ENCODE assay signal across 21 cellular contexts in genomic region chr1:89005286-89006151, GRCh38. TPM values are rescaled to one million over a fixed set of nuclear protein-coding genes. Genes with fewer than 3 reads are reported as not detected.
DNase-seq lines count a peak whose midpoint lies in the region; ATAC-seq and TF ChIP-seq lines count a peak whose summit lies in the region.
"Had no signal": no experiment of that assay in that cellular context is flagged by ENCODE, and none has a peak within 500 bp of the region (broad histone marks: within the 10 kb centered on the region; RNA-seq: fewer than 3 reads in every experiment).

No MANE protein-coding gene starts in this region.

- H3K4me3 Mint-ChIP-seq in GM23338 (no peak overlapping the region), brain (peak overlapping the region in 1 of 5 experiments; percentile 40)
- H3K4me3 Mint-ChIP-seq: activated naive CD4-positive, alpha-beta T cell treated with anti-CD3 and anti-CD28 coated beads for 36 hours; immature natural killer cell; stimulated activated naive CD8-positive, alpha-beta T cell treated with anti-CD3 and anti-CD28 coated beads, Interleukin-15, Interleukin-2, amounts not matched to agents 100 ng/mL and 50 ng/mL, for 24 hours; T-cell had no signal

- DNase-seq in GM23338 (ENCODE audit: low spot score) (no peak), left colon (no peak), sciatic nerve (ENCODE audit: low spot score) (no peak), cerebellum (ENCODE audit: low spot score) (no peak)
- DNase-seq: activated CD4-positive, alpha-beta T cell treated with anti-CD3 and anti-CD28 coated beads, Interleukin-2, amount 50 U/mL, for 4 hours; activated naive CD4-positive, alpha-beta T cell treated with anti-CD3 and anti-CD28 coated beads for 36 hours; activated T-cell treated with anti-CD3 and anti-CD28 coated beads for 4 hours; body of pancreas; immature natural killer cell; NCI-H2029; NCI-H510A; T-cell had no signal

- H3K9me2 ChIP-seq in GM23338 (ENCODE audit: insufficient read depth), result no peaks in the 10 kb centered on the region

- H3K27me3 Mint-ChIP-seq in GM23338 (ENCODE audit: insufficient read depth, low read depth, poor library complexity) (no peaks in the 10 kb centered on the region), brain (peaks cover 16% of the 10 kb centered on the region)
- H3K27me3 Mint-ChIP-seq: stimulated activated naive CD8-positive, alpha-beta T cell treated with anti-CD3 and anti-CD28 coated beads, Interleukin-15, Interleukin-2, amounts not matched to agents 100 ng/mL and 50 ng/mL, for 24 hours; T-cell had no signal

- TF ChIP-seq CTCF in GM23338 (conservative IDR thresholded peaks at IDR 0.05; ENCODE audit: low read depth in 2 of 2) (no peak), brain (conservative IDR thresholded peaks at IDR 0.05) (no peak)

- H3F3A ChIP-seq in GM23338 (replicated peaks; ENCODE audit: low read depth), result no peaks in the 10 kb centered on the region

- H3K4me2 ChIP-seq in GM23338, result no peak overlapping the region

- H3K9me3 Mint-ChIP-seq in GM23338 (no peaks in the 10 kb centered on the region; the same call in 2 of the 3 replicates), brain (no peaks in the 10 kb centered on the region)
- H3K9me3 Mint-ChIP-seq: immature natural killer cell had no signal

- ATAC-seq in GM23338, result no peak
- peak; percentile 55 for ATAC-seq in left colon
- ATAC-seq in sciatic nerve, result peak; percentile 53
- no peak for ATAC-seq in HG03457 (IDR thresholded peaks at IDR 0.05; ENCODE audit: unreplicated experiment)
- no peak for ATAC-seq in GM19455 (IDR thresholded peaks at IDR 0.05; ENCODE audit: unreplicated experiment)
- ATAC-seq in HG03045 (IDR thresholded peaks at IDR 0.05; ENCODE audit: unreplicated experiment), result no peak
- ATAC-seq: body of pancreas, HCT116, K562, T-cell had no signal

- H3K27ac Mint-ChIP-seq in GM23338, result no peak overlapping the region; the same call in 1 of the 2 replicates
- H3K27ac Mint-ChIP-seq in brain, result peak overlapping the region; percentile 36 to 97 (median 72)
- H3K27ac Mint-ChIP-seq: activated naive CD4-positive, alpha-beta T cell treated with anti-CD3 and anti-CD28 coated beads for 36 hours; stimulated activated naive CD8-positive, alpha-beta T cell treated with anti-CD3 and anti-CD28 coated beads, Interleukin-15, Interleukin-2, amounts not matched to agents 100 ng/mL and 50 ng/mL, for 24 hours had no signal

- peaks cover 15% of the 10 kb centered on the region for H3K4me1 Mint-ChIP-seq in GM23338
- H3K4me1 Mint-ChIP-seq in brain, result peaks cover 9% of the 10 kb centered on the region

- intact Hi-C loops in left colon (cut with DNase I, micrococcal nuclease) (loop anchor here in 1 of 2 donors (10.0 kb wide), 1 partner anchor 459 kb away; no protein-coding TSS in a partner anchor), sciatic nerve (cut with DNase I) (no loop called here)

- no peaks in the 10 kb centered on the region for H3K27me3 ChIP-seq in GM23338 (ENCODE audit: insufficient read depth)
- H3K27me3 ChIP-seq: body of pancreas, right atrium auricular region had no signal

- no peaks in the 10 kb centered on the region for H3K36me3 ChIP-seq in GM23338 (ENCODE audit: insufficient read depth)

- H3K4me3 ChIP-seq in GM23338, result no peak overlapping the region
- H3K4me3 ChIP-seq: body of pancreas, K562, right atrium auricular region had no signal

- H3K79me2 ChIP-seq in GM23338 (replicated peaks; ENCODE audit: insufficient read depth), result no peaks in the 10 kb centered on the region

- H3K27ac ChIP-seq in GM23338 (ENCODE audit: low read depth), result no peak overlapping the region
- H3K27ac ChIP-seq: body of pancreas, right atrium auricular region had no signal

- no peaks in the 10 kb centered on the region for H3K36me3 Mint-ChIP-seq in GM23338 (ENCODE audit: low read depth)
- H3K36me3 Mint-ChIP-seq in brain, result no peaks in the 10 kb centered on the region

- peak overlapping the region; percentile 64; the same call in 1 of the 2 replicates for H2AFZ ChIP-seq in GM23338

- no peaks in the 10 kb centered on the region for H4K20me1 ChIP-seq in GM23338 (replicated peaks; ENCODE audit: insufficient read depth)

- no peaks in the 10 kb centered on the region for H3K4me1 ChIP-seq in GM23338 (ENCODE audit: insufficient read depth)
- H3K4me1 ChIP-seq: body of pancreas, right atrium auricular region had no signal

TF ChIP-seq in GM23338, 12 proteins besides CTCF, POLR2A, EP300 and RAD21 (continues in another document):
- TF ChIP-seq, protein P1, sequence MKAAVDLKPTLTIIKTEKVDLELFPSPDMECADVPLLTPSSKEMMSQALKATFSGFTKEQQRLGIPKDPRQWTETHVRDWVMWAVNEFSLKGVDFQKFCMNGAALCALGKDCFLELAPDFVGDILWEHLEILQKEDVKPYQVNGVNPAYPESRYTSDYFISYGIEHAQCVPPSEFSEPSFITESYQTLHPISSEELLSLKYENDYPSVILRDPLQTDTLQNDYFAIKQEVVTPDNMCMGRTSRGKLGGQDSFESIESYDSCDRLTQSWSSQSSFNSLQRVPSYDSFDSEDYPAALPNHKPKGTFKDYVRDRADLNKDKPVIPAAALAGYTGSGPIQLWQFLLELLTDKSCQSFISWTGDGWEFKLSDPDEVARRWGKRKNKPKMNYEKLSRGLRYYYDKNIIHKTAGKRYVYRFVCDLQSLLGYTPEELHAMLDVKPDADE (IDR thresholded peaks at IDR 0.05), result no peak
- TF ChIP-seq NANOG (IDR thresholded peaks at IDR 0.05; ENCODE audit: borderline replicate concordance) (no peak), STAT1 (IDR thresholded peaks at IDR 0.05; ENCODE audit: unreplicated experiment) (no peak), EZH2 (IDR thresholded peaks at IDR 0.05; ENCODE audit: low read depth, unreplicated experiment) (no peak), EZH2phosphoT487 (IDR thresholded peaks at IDR 0.05; ENCODE audit: unreplicated experiment) (no peak), POLR2AphosphoS5 (IDR thresholded peaks at IDR 0.05; ENCODE audit: low read depth) (no peak), JUNB (IDR thresholded peaks at IDR 0.05; ENCODE audit: unreplicated experiment) (no peak), ZNF331 (CRISPR knock-in tag; IDR thresholded peaks at IDR 0.05; ENCODE audit: low read depth) (no peak), CREB1 (CRISPR knock-in tag; IDR thresholded peaks at IDR 0.05; ENCODE audit: low read depth) (no peak)
- TF ChIP-seq, protein P2, sequence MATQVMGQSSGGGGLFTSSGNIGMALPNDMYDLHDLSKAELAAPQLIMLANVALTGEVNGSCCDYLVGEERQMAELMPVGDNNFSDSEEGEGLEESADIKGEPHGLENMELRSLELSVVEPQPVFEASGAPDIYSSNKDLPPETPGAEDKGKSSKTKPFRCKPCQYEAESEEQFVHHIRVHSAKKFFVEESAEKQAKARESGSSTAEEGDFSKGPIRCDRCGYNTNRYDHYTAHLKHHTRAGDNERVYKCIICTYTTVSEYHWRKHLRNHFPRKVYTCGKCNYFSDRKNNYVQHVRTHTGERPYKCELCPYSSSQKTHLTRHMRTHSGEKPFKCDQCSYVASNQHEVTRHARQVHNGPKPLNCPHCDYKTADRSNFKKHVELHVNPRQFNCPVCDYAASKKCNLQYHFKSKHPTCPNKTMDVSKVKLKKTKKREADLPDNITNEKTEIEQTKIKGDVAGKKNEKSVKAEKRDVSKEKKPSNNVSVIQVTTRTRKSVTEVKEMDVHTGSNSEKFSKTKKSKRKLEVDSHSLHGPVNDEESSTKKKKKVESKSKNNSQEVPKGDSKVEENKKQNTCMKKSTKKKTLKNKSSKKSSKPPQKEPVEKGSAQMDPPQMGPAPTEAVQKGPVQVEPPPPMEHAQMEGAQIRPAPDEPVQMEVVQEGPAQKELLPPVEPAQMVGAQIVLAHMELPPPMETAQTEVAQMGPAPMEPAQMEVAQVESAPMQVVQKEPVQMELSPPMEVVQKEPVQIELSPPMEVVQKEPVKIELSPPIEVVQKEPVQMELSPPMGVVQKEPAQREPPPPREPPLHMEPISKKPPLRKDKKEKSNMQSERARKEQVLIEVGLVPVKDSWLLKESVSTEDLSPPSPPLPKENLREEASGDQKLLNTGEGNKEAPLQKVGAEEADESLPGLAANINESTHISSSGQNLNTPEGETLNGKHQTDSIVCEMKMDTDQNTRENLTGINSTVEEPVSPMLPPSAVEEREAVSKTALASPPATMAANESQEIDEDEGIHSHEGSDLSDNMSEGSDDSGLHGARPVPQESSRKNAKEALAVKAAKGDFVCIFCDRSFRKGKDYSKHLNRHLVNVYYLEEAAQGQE (IDR thresholded peaks at IDR 0.05; ENCODE audit: unreplicated experiment), result no peak

RNA-seq across cellular contexts. Expression of gene KYAT3, which starts 13.1 kb away (rescaled TPM):
- total RNA-seq in GM23338 (2014; rRNA removed; shearing (Covaris generic)), result 49.3 and 49.9 TPM in 2 replicates
- polyA plus RNA-seq in GM23338 (2016; fragmentation: Nextera tagmentation; extraction: Ambion mirVana) (30.2 and 38.0 TPM in 2 replicates), brain (ENCODE audit: insufficient read depth, low read depth, low replicate concordance) (39.2 TPM)
- total RNA-seq in left colon (10 to 100 TPM; 21.6 to 27.4 TPM), sciatic nerve (34.2 TPM), cerebellum (9.5 TPM)

RNA-seq across cellular contexts. Expression of gene RBMXL1, which starts 13.1 kb away (rescaled TPM):
- 27.0 and 32.7 TPM in 2 replicates for total RNA-seq in GM23338 (2014; rRNA removed; shearing (Covaris generic))
- 22.0 and 25.4 TPM in 2 replicates for polyA plus RNA-seq in GM23338 (2016; fragmentation: Nextera tagmentation; extraction: Ambion mirVana)
- polyA plus RNA-seq in brain (ENCODE audit: insufficient read depth, low read depth, low replicate concordance), result 5.7 TPM
- total RNA-seq in left colon, result 10 to 100 TPM in 1 of 2 donors, 1 to 10 TPM in 1; 9.6 to 11.8 TPM
- total RNA-seq in sciatic nerve, result 25.6 TPM
- total RNA-seq in cerebellum, result 24.2 TPM

RNA-seq across cellular contexts. Expression of gene GBP3, which starts 17.1 kb away (rescaled TPM):
- total RNA-seq in GM23338 (2014; rRNA removed; shearing (Covaris generic)), result not detected in 2 replicates
- polyA plus RNA-seq in GM23338 (2016; fragmentation: Nextera tagmentation; extraction: Ambion mirVana) (0.13 TPM in 1 of 2 replicates, not detected in the other), brain (ENCODE audit: insufficient read depth, low read depth, low replicate concordance) (0.51 TPM)
- total RNA-seq in left colon (100 to 1,000 TPM in 1 of 2 donors, 10 to 100 TPM in 1; 63.1 to 126 TPM), sciatic nerve (25.9 TPM), cerebellum (0.82 TPM)
- polyA plus RNA-seq: neural cell had no signal

RNA-seq across cellular contexts. Expression of gene GBP1, which starts 59.5 kb away (rescaled TPM):
- not detected in 2 replicates for total RNA-seq in GM23338 (2014; rRNA removed; shearing (Covaris generic))
- polyA plus RNA-seq in GM23338 (2016; fragmentation: Nextera tagmentation; extraction: Ambion mirVana) (0.13 TPM in 1 of 2 replicates, not detected in the other), brain (ENCODE audit: insufficient read depth, low read depth, low replicate concordance) (3.1 TPM)
- total RNA-seq in left colon (10 to 100 TPM; 13.0 to 21.2 TPM), sciatic nerve (38.4 TPM), cerebellum (0.82 TPM)
- total RNA-seq: K562 had no signal
- polyA plus RNA-seq: K562, neural cell had no signal

Comparison
In these comparisons a context has a peak if more than half of its experiments do, and no peak if none do; other contexts are left out.
1. ATAC-seq: peak in left colon (single experiment) and sciatic nerve (single experiment); none in GM23338 (single experiment), HG03457 (single experiment), GM19455 (single experiment) and HG03045 (single experiment).
2. RNA of gene GBP3, which starts 17.1 kb away (total RNA-seq): 63.1 to 126 TPM in left colon and 25.9 TPM in sciatic nerve (single experiment); 0.82 TPM in cerebellum (single experiment) and not detected in GM23338; every median in the first group is over 10 times any median in the second.